16 cellular contexts compared by ENCODE assay signal in genomic region chr4:177191586-177191985, GRCh38.
DNase-seq lines count a peak whose midpoint lies in the region; ATAC-seq, FAIRE-seq and TF ChIP-seq lines count a peak whose summit lies in the region.
"Had no signal": no experiment of that assay in that cellular context is flagged by ENCODE, and none has a peak within 500 bp of the region (broad histone marks: within the 10 kb centered on the region; RNA-seq: fewer than 3 reads in every experiment).

No MANE protein-coding gene starts in this region.

- H3K36me3 ChIP-seq in GM23338 (ENCODE audit: insufficient read depth) (no peaks in the 10 kb centered on the region), astrocyte (ENCODE audit: insufficient read depth, low read length) (no peaks in the 10 kb centered on the region), osteoblast (ENCODE audit: insufficient read depth, low read length) (no peaks in the 10 kb centered on the region)

- intact Hi-C loops in cardiac septum (cut with DNase I), result no loop called here

- H3K27me3 ChIP-seq in GM23338 (ENCODE audit: insufficient read depth), result no peaks in the 10 kb centered on the region
- H3K27me3 ChIP-seq in astrocyte (ENCODE audit: insufficient read depth, low read length), result no peaks in the 10 kb centered on the region
- H3K27me3 ChIP-seq in osteoblast (ENCODE audit: insufficient read depth, low read length), result no peaks in the 10 kb centered on the region

- H3K79me2 ChIP-seq in GM23338 (replicated peaks; ENCODE audit: insufficient read depth) (no peaks in the 10 kb centered on the region), astrocyte (ENCODE audit: insufficient read depth, low read length) (no peaks in the 10 kb centered on the region), osteoblast (ENCODE audit: insufficient read depth, low read length) (no peaks in the 10 kb centered on the region)

- H3K4me2 ChIP-seq in GM23338 (no peak overlapping the region), astrocyte (ENCODE audit: low read length) (peak overlapping the region; percentile 36), osteoblast (ENCODE audit: insufficient read depth, low read length) (no peak overlapping the region)
- H3K4me2 ChIP-seq: KMS-11 had no signal

- peak; percentile 92 for ATAC-seq in GM23338
- ATAC-seq in HG03565 (IDR thresholded peaks at IDR 0.05; ENCODE audit: unreplicated experiment), result no peak

- H3K9me3 ChIP-seq in astrocyte (ENCODE audit: insufficient read depth, low read depth, low read length), result peaks cover 3% of the 10 kb centered on the region
- peaks cover 3% of the 10 kb centered on the region for H3K9me3 ChIP-seq in osteoblast (ENCODE audit: low read depth, low read length)

- no peak overlapping the region for H3K27ac ChIP-seq in GM23338 (ENCODE audit: low read depth)
- no peak overlapping the region for H3K27ac ChIP-seq in astrocyte (ENCODE audit: low read depth, low read length)
- no peak overlapping the region for H3K27ac ChIP-seq in osteoblast (ENCODE audit: low read depth, low read length)
- H3K27ac ChIP-seq: KMS-11 had no signal

- no peak for TF ChIP-seq CTCF in GM23338 (conservative IDR thresholded peaks at IDR 0.05; ENCODE audit: low read depth in 2 of 2)
- TF ChIP-seq CTCF in astrocyte (IDR thresholded peaks at IDR 0.05; ENCODE audit: insufficient read depth, low read depth, low read length), result no peak
- TF ChIP-seq CTCF in osteoblast (IDR thresholded peaks at IDR 0.05; ENCODE audit: extremely low read depth, low read depth, low read length), result no peak

- no peak overlapping the region for H3K9ac ChIP-seq in astrocyte (ENCODE audit: low read length)
- H3K9ac ChIP-seq: KMS-11 had no signal

- H3K9me2 ChIP-seq in GM23338 (ENCODE audit: insufficient read depth), result no peaks in the 10 kb centered on the region

- peaks cover 12% of the 10 kb centered on the region; the same call in 1 of the 2 replicates for H3K4me1 ChIP-seq in GM23338 (ENCODE audit: insufficient read depth)
- H3K4me1 ChIP-seq in astrocyte (ENCODE audit: insufficient read depth, low read length), result peaks cover 4% of the 10 kb centered on the region
- peaks cover 9% of the 10 kb centered on the region for H3K4me1 ChIP-seq in osteoblast (ENCODE audit: insufficient read depth, low read length)

- H4K20me1 ChIP-seq in GM23338 (replicated peaks; ENCODE audit: insufficient read depth), result no peaks in the 10 kb centered on the region
- no peaks in the 10 kb centered on the region for H4K20me1 ChIP-seq in astrocyte (ENCODE audit: insufficient read depth, low read length)
- H4K20me1 ChIP-seq in osteoblast (ENCODE audit: insufficient read depth, low read length), result no peaks in the 10 kb centered on the region

- DNase-seq in GM23338 (ENCODE audit: low spot score) (peak; percentile 18), astrocyte (ENCODE audit: low read depth) (no peak), iPS-NIHi11 (ENCODE audit: low spot score) (peak; percentile 33), osteoblast (ENCODE audit: insufficient read length, low spot score, missing footprints) (no peak), NCI-H2171 (lab: John Stamatoyannopoulos, UW) (no peak), NCI-H146 treated with DMSO at 0.1 percent for 48 hours (lab: John Stamatoyannopoulos, UW; ENCODE audit: unreplicated experiment) (no peak), cardiac septum (ENCODE audit: low spot score) (no peak)
- DNase-seq: Calu3, NCI-H1092, NCI-H146, NCI-H2081 treated with DMSO at 0.1 percent for 48 hours, NCI-H2227 treated with DMSO at 0.1 percent for 48 hours, NCI-H524 had no signal

- H3K27ac Mint-ChIP-seq in GM23338 (no peak overlapping the region), astrocyte (ENCODE audit: unreplicated experiment) (peak overlapping the region; percentile 98)
- H3K27ac Mint-ChIP-seq: CD14-positive monocyte had no signal

- H3K9me3 Mint-ChIP-seq in GM23338, result peaks cover 9% of the 10 kb centered on the region
- H3K9me3 Mint-ChIP-seq in astrocyte (ENCODE audit: unreplicated experiment), result peaks cover 8% of the 10 kb centered on the region

- no peak overlapping the region for H2AFZ ChIP-seq in GM23338
- H2AFZ ChIP-seq in astrocyte (ENCODE audit: low read depth, low read length), result peak overlapping the region; percentile 86
- H2AFZ ChIP-seq in osteoblast (ENCODE audit: low read length), result peak overlapping the region; percentile 86

- H3K36me3 Mint-ChIP-seq in GM23338 (ENCODE audit: low read depth) (peaks cover 14% of the 10 kb centered on the region; the same call in 1 of the 3 replicates), astrocyte (ENCODE audit: low read depth, unreplicated experiment) (peaks cover 2% of the 10 kb centered on the region)
- H3K36me3 Mint-ChIP-seq: CD14-positive monocyte had no signal

- H3K27me3 Mint-ChIP-seq in GM23338 (ENCODE audit: insufficient read depth, low read depth, poor library complexity) (no peaks in the 10 kb centered on the region), astrocyte (ENCODE audit: low read depth, unreplicated experiment) (no peaks in the 10 kb centered on the region)

- H3K4me3 Mint-ChIP-seq in GM23338 (no peak overlapping the region), astrocyte (ENCODE audit: unreplicated experiment) (peak overlapping the region; percentile 52)
- H3K4me3 Mint-ChIP-seq: CD14-positive monocyte had no signal

- no peak overlapping the region for H3K4me3 ChIP-seq in GM23338
- H3K4me3 ChIP-seq in astrocyte (ENCODE audit: insufficient read depth, low read depth, low read length), result no peak overlapping the region
- H3K4me3 ChIP-seq in osteoblast (ENCODE audit: insufficient read depth, low read length), result no peak overlapping the region

- FAIRE-seq in astrocyte (lab: Jason Lieb, UNC), result no peak

- H3K4me1 Mint-ChIP-seq in GM23338 (peaks cover 19% of the 10 kb centered on the region), astrocyte (ENCODE audit: low read depth, unreplicated experiment) (peaks cover 10% of the 10 kb centered on the region)
- H3K4me1 Mint-ChIP-seq: CD14-positive monocyte had no signal

- no peaks in the 10 kb centered on the region for H3F3A ChIP-seq in GM23338 (replicated peaks; ENCODE audit: low read depth)

TF ChIP-seq in GM23338, 12 proteins besides CTCF, POLR2A, EP300 and RAD21 (continues in another document):
- no peak for TF ChIP-seq ZNF114 (CRISPR knock-in tag; IDR thresholded peaks at IDR 0.05)
- TF ChIP-seq STAT1 (IDR thresholded peaks at IDR 0.05; ENCODE audit: unreplicated experiment), result no peak
- TF ChIP-seq NANOG (IDR thresholded peaks at IDR 0.05; ENCODE audit: borderline replicate concordance), result no peak
- TF ChIP-seq POLR2AphosphoS5 (IDR thresholded peaks at IDR 0.05; ENCODE audit: low read depth), result no peak
- TF ChIP-seq REST (IDR thresholded peaks at IDR 0.05; ENCODE audit: unreplicated experiment), result no peak
- TF ChIP-seq EZH2phosphoT487 (IDR thresholded peaks at IDR 0.05; ENCODE audit: unreplicated experiment), result no peak
- TF ChIP-seq ETS1 (IDR thresholded peaks at IDR 0.05), result no peak
- TF ChIP-seq EZH2 (IDR thresholded peaks at IDR 0.05; ENCODE audit: low read depth, unreplicated experiment), result no peak

Comparison
In these comparisons a context has a peak if more than half of its experiments do, and no peak if none do; other contexts are left out.
1. DNase-seq: peak in GM23338 (single experiment) and iPS-NIHi11 (single experiment); none in astrocyte (single experiment), osteoblast (single experiment), NCI-H2171 (single experiment), NCI-H146 treated with DMSO at 0.1 percent for 48 hours (single experiment) and cardiac septum (single experiment).